ENCODE assay signal across 10 cellular contexts in the genomic region with DNA sequence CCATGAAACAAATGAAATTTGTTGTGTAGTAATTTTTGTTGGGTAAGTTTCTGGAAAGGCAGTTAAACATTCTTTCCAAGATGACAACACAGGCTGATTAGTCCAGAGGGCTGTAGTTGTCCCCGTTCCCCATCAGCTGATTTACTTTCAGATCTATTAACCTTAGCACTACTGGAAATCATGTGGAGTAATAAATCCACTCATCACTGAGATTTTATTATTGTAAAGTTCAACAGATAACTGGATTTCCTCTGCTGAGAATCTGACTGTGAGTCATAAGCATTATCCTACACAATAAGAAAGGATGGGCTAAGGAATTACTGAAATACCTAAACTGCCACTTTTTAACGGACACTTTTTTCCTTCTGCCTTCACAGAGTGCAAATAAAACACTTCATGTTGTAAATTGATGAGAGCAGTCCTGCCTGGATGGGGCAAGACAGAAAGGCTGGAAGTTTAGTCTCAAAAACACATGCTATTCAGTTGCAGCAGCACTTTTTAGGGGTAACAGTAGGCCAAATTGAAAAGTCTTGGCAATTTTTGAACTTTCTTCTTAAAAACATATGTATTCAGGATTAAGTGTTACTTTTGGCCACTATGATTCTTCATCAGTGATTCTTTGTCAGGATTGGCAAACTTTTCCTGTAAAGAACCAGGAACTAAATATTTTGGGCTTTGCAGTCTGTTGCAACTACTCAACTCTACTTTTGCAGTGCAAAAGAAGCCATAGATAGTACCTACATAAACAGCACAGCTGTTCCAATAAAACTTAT. TPM values are rescaled to one million over a fixed set of nuclear protein-coding genes. Genes with fewer than 3 reads are reported as not detected.
DNase-seq lines count a peak whose midpoint lies in the region; ATAC-seq and TF ChIP-seq lines count a peak whose summit lies in the region.
"Had no signal": no experiment of that assay in that cellular context is flagged by ENCODE, and none has a peak within 500 bp of the region (broad histone marks: within the 10 kb centered on the region; RNA-seq: fewer than 3 reads in every experiment).

No MANE protein-coding gene starts in this region.

- peak; percentile 91 for DNase-seq in AG10803 (ENCODE audit: low read depth)
- DNase-seq in RWPE1 (ENCODE audit: low spot score), result peak; percentile 60
- DNase-seq in fibroblast of peridontal ligament (ENCODE audit: extremely low read depth), result peak; percentile 74
- no peak for DNase-seq in osteoblast (ENCODE audit: insufficient read length, low spot score, missing footprints)
- DNase-seq in NCI-H1105 (lab: John Stamatoyannopoulos, UW), result no peak
- DNase-seq in DMS153 (lab: John Stamatoyannopoulos, UW), result no peak
- DNase-seq in naive thymus-derived CD4-positive, alpha-beta T cell, result no peak
- DNase-seq in OCI-M2 (lab: John Stamatoyannopoulos, UW; ENCODE audit: unreplicated experiment), result no peak
- DNase-seq: NCI-H446 treated with DMSO at 0.1 percent for 48 hours, retina had no signal

- no peaks in the 10 kb centered on the region for H4K20me1 ChIP-seq in osteoblast (ENCODE audit: insufficient read depth, low read length)

- H3K27ac ChIP-seq in RWPE1, result no peak overlapping the region
- peak overlapping the region; percentile 90 for H3K27ac ChIP-seq in osteoblast (ENCODE audit: low read depth, low read length)
- no peak overlapping the region for H3K27ac ChIP-seq in naive thymus-derived CD4-positive, alpha-beta T cell (ENCODE audit: low read depth, low read length)

- peak overlapping the region; percentile 65 for H3K4me2 ChIP-seq in osteoblast (ENCODE audit: insufficient read depth, low read length)

- no peaks in the 10 kb centered on the region for H3K36me3 ChIP-seq in osteoblast (ENCODE audit: insufficient read depth, low read length)
- no peaks in the 10 kb centered on the region for H3K36me3 ChIP-seq in naive thymus-derived CD4-positive, alpha-beta T cell (ENCODE audit: control insufficient read depth in 2 of 3, insufficient read depth in 3 of 3, low read length in 3 of 3)

- H3K9me3 ChIP-seq in osteoblast (ENCODE audit: low read depth, low read length), result no peaks in the 10 kb centered on the region
- H3K9me3 ChIP-seq in naive thymus-derived CD4-positive, alpha-beta T cell (ENCODE audit: control insufficient read depth in 2 of 3, low read length in 3 of 3), result no peaks in the 10 kb centered on the region

- peaks cover 65% of the 10 kb centered on the region for H3K4me1 ChIP-seq in osteoblast (ENCODE audit: insufficient read depth, low read length)
- H3K4me1 ChIP-seq in naive thymus-derived CD4-positive, alpha-beta T cell (ENCODE audit: control insufficient read depth in 2 of 2, insufficient read depth in 2 of 2, low read length in 2 of 2), result peaks cover 13 to 83% of the 10 kb centered on the region in 2 donors

- POLR2A ChIA-PET in RWPE1 (lab: Yijun Ruan, JAX; ENCODE audit: low non-redundant PET), result no interaction called here
- POLR2A ChIA-PET in naive thymus-derived CD4-positive, alpha-beta T cell (lab: Charles Lee), result no interaction called here

- CTCF ChIA-PET in RWPE1 (lab: Yijun Ruan, JAX), result interaction anchor here (0.7 to 1.0 kb wide), 3 partner anchors 36 to 282 kb away, joined by 4 to 5 read pairs (median 4); no protein-coding TSS in a partner anchor
- CTCF ChIA-PET in naive thymus-derived CD4-positive, alpha-beta T cell (lab: Charles Lee), result interaction anchor here (1.7 kb wide), 1 partner anchor 43 kb away, joined by 9 read pairs; no protein-coding TSS in a partner anchor

- no peaks in the 10 kb centered on the region for H3K9me3 Mint-ChIP-seq in naive thymus-derived CD4-positive, alpha-beta T cell

- intact Hi-C loops in naive thymus-derived CD4-positive, alpha-beta T cell (cut with micrococcal nuclease), result no loop called here

- no peak overlapping the region for H3K27ac Mint-ChIP-seq in naive thymus-derived CD4-positive, alpha-beta T cell

- no peak overlapping the region for H2AFZ ChIP-seq in osteoblast (ENCODE audit: low read length)

- TF ChIP-seq CTCF in AG10803 (conservative IDR thresholded peaks at IDR 0.05; ENCODE audit: low read length), result no peak
- no peak for TF ChIP-seq CTCF in RWPE1 (conservative IDR thresholded peaks at IDR 0.05; ENCODE audit: low read depth)
- no peak for TF ChIP-seq CTCF in osteoblast (IDR thresholded peaks at IDR 0.05; ENCODE audit: extremely low read depth, low read depth, low read length)

- peaks cover 11 to 55% (median 24%) of the 10 kb centered on the region in 7 donors for H3K4me1 Mint-ChIP-seq in naive thymus-derived CD4-positive, alpha-beta T cell

- H3K4me3 Mint-ChIP-seq in naive thymus-derived CD4-positive, alpha-beta T cell, result no peak overlapping the region

- H3K36me3 Mint-ChIP-seq in naive thymus-derived CD4-positive, alpha-beta T cell, result peaks cover 0 to 14% (median 0%) of the 10 kb centered on the region in 5 donors

- H3K27me3 Mint-ChIP-seq in naive thymus-derived CD4-positive, alpha-beta T cell, result no peaks in the 10 kb centered on the region

- peak overlapping the region; percentile 2; the same call in 1 of the 2 replicates for H3K4me3 ChIP-seq in AG10803 (ENCODE audit: low read length)
- no peak overlapping the region for H3K4me3 ChIP-seq in osteoblast (ENCODE audit: insufficient read depth, low read length)
- no peak overlapping the region for H3K4me3 ChIP-seq in naive thymus-derived CD4-positive, alpha-beta T cell (ENCODE audit: low read length)

- ATAC-seq in naive thymus-derived CD4-positive, alpha-beta T cell, result no peak

- H3K27me3 ChIP-seq in osteoblast (ENCODE audit: insufficient read depth, low read length), result no peaks in the 10 kb centered on the region
- no peaks in the 10 kb centered on the region for H3K27me3 ChIP-seq in naive thymus-derived CD4-positive, alpha-beta T cell (ENCODE audit: control insufficient read depth in 2 of 2, insufficient read depth in 2 of 2, low read length in 2 of 2)

- H3K79me2 ChIP-seq in osteoblast (ENCODE audit: insufficient read depth, low read length), result peaks cover 67% of the 10 kb centered on the region

RNA-seq across cellular contexts. Expression of gene STOM, which starts 7.1 kb away (rescaled TPM):
- 114 and 146 TPM in 2 replicates for total RNA-seq in osteoblast
- total RNA-seq in naive thymus-derived CD4-positive, alpha-beta T cell, result 10 to 100 TPM in 4 of 5 experiments, 1 to 10 TPM in 1; 8.8 to 59.8 (median 16.1) TPM
- 10 to 100 TPM; 13.0 to 13.3 TPM for polyA plus RNA-seq in naive thymus-derived CD4-positive, alpha-beta T cell

Comparison
In these comparisons a context has a peak if more than half of its experiments do, and no peak if none do; other contexts are left out.
1. DNase-seq: peak in AG10803 (single experiment), RWPE1 (single experiment) and fibroblast of peridontal ligament (single experiment); none in osteoblast (single experiment), NCI-H1105 (single experiment), DMS153 (single experiment), naive thymus-derived CD4-positive, alpha-beta T cell (0 of 9) and OCI-M2 (single experiment).